15 cellular contexts compared by ENCODE assay signal in the genomic region with DNA sequence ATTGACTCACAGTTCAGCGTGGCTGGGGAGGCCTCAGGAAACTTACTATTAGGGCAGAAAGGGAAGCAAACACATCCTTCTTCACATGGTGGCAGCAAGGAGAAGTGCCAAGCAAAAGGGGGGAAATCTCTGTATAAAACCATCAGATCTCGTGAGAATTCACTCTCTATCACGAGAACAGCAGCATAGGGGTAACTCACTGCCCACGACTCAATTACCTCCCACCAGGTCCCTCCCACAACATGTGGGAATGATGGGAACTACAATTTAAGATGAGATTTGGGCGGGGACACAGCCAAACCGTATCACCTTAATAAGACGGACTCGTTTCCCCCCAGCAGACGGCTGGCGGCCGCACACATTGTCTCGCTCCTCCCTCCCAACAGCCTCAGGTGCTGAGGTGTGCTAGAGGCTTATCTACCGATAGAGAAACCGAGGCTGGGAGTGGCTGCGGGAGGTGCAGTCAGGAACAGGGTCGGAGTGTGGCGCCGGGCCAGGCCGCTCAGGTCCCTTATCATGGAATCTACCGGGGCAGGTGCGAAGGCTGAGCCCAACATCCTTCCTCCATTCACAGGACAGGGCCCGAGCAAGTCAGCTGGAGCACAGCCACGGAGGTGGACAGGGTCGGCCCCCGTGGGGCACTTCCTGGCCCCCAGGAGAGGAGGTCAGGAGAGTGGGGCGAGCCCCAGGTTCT. TPM values are rescaled to one million over a fixed set of nuclear protein-coding genes. Genes with fewer than 3 reads are reported as not detected.
"Had no signal": no experiment of that assay in that cellular context is flagged by ENCODE, and none has a peak within 500 bp of the region (broad histone marks: within the 10 kb centered on the region; RNA-seq: fewer than 3 reads in every experiment).

No MANE protein-coding gene starts in this region.

- H3K27me3 Mint-ChIP-seq: activated naive CD8-positive, alpha-beta T cell had no signal

- H3K9me3 ChIP-seq: ovary, tibial nerve had no signal

- ATAC-seq: foreskin keratinocyte; stimulated activated naive B cell treated with anti-CD40 and anti-IgM and Interleukin-4, amounts not matched to agents 10 μg/mL and 1 μg/mL and 100 μg/mL, for 72 hours; T-helper 17 cell had no signal

- H3K4me1 Mint-ChIP-seq: mesothelial cell of epicardium; stimulated activated naive B cell treated with anti-CD40 and anti-IgM and Interleukin-4, amounts not matched to agents 10 μg/mL and 1 μg/mL and 100 μg/mL, for 72 hours; T-helper 17 cell had no signal

- H3K4me3 ChIP-seq: ovary, tibial nerve had no signal

- H3K27me3 ChIP-seq: brain microvascular endothelial cell, ovary had no signal

- H3K36me3 Mint-ChIP-seq: activated naive CD8-positive, alpha-beta T cell; mesothelial cell of epicardium; stimulated activated naive B cell treated with anti-CD40 and anti-IgM and Interleukin-4, amounts not matched to agents 10 μg/mL and 1 μg/mL and 100 μg/mL, for 72 hours had no signal

- H3K4me3 Mint-ChIP-seq: activated naive CD8-positive, alpha-beta T cell; mesothelial cell of epicardium; stimulated activated naive B cell treated with anti-CD40 and anti-IgM and Interleukin-4, amounts not matched to agents 10 μg/mL and 1 μg/mL and 100 μg/mL, for 72 hours; T-helper 17 cell had no signal

- H3K27ac Mint-ChIP-seq: activated naive CD8-positive, alpha-beta T cell; mesothelial cell of epicardium; stimulated activated naive B cell treated with anti-CD40 and anti-IgM and Interleukin-4, amounts not matched to agents 10 μg/mL and 1 μg/mL and 100 μg/mL, for 72 hours; T-helper 17 cell had no signal

- H3K36me3 ChIP-seq: brain microvascular endothelial cell, ovary, tibial nerve had no signal

- H3K27ac ChIP-seq: brain microvascular endothelial cell, foreskin keratinocyte, ovary, tibial nerve had no signal

- H3K9me3 Mint-ChIP-seq: mesothelial cell of epicardium; stimulated activated naive B cell treated with anti-CD40 and anti-IgM and Interleukin-4, amounts not matched to agents 10 μg/mL and 1 μg/mL and 100 μg/mL, for 72 hours had no signal

- H3K4me1 ChIP-seq: foreskin keratinocyte, tibial nerve had no signal

- DNase-seq: activated CD4-positive, alpha-beta T cell treated with anti-CD3 and anti-CD28 coated beads, Interleukin-2, amount 50 U/mL, for 1 hour; activated CD4-positive, CD25-positive, alpha-beta regulatory T cell; brain microvascular endothelial cell; effector memory CD4-positive, alpha-beta T cell; foreskin keratinocyte; stimulated activated CD4-positive, alpha-beta T cell treated with anti-CD3 and anti-CD28 coated beads, Interleukin-2, amount 100 ng/mL, for 48 hours; stimulated activated naive B cell treated with anti-CD40 and anti-IgM and Interleukin-4, amounts not matched to agents 10 μg/mL and 1 μg/mL and 100 μg/mL, for 72 hours; T-helper 17 cell had no signal

RNA-seq across cellular contexts. Expression of a gene that starts 4.9 kb away (rescaled TPM):
- total RNA-seq: T-helper 17 cell, tibial nerve had no signal
- polyA plus RNA-seq: neural cell had no signal

RNA-seq across cellular contexts. Expression of a gene that starts 8.2 kb away (rescaled TPM):
- total RNA-seq: mesothelial cell of epicardium, tibial nerve had no signal
- polyA plus RNA-seq: neural cell had no signal

RNA-seq across cellular contexts. Expression of a gene that starts 26.9 kb away (rescaled TPM):
- total RNA-seq: activated CD8-positive, alpha-beta memory T cell treated with anti-CD3 and anti-CD28 coated beads for 36 hours; foreskin keratinocyte; lower leg skin; mesothelial cell of epicardium; T-helper 17 cell; tibial nerve had no signal
- polyA plus RNA-seq: foreskin keratinocyte, neural cell, ovary had no signal

RNA-seq across cellular contexts. Expression of a gene that starts 32.8 kb away (rescaled TPM):
- total RNA-seq: activated CD8-positive, alpha-beta memory T cell treated with anti-CD3 and anti-CD28 coated beads for 36 hours; tibial nerve had no signal
- polyA plus RNA-seq: neural cell had no signal

RNA-seq across cellular contexts. Expression of a gene that starts 37.8 kb away (rescaled TPM):
- total RNA-seq: foreskin keratinocyte, lower leg skin, mesothelial cell of epicardium, T-helper 17 cell, tibial nerve had no signal
- polyA plus RNA-seq: foreskin keratinocyte, neural cell, ovary had no signal
